In genomic region chr20:3889489-3890409, GRCh38 we compare ENCODE assay signal across 1 cellular context.
A peak's percentile ranks its signal among the peaks of the same experiment; 100 is the strongest.
TF ChIP-seq lines count a peak whose summit lies in the region.

No MANE protein-coding gene starts in this region.

TF ChIP-seq in K562, 482 proteins besides CTCF, POLR2A, EP300 and RAD21 (continued from another document and continues in another):
- TF ChIP-seq ZBTB33 (CRISPR knock-in tag; IDR thresholded peaks at IDR 0.05) (no peak), KDM4B (IDR thresholded peaks at IDR 0.05; ENCODE audit: borderline replicate concordance in 2 of 2, low read depth in 1 of 2) (no peak), BHLHE40 (IDR thresholded peaks at IDR 0.05; ENCODE audit: low read length) (no peak), U2AF1 (optimal IDR thresholded peaks at IDR 0.05; ENCODE audit: low read depth, low read length) (no peak), CBX5 (IDR thresholded peaks at IDR 0.05; ENCODE audit: borderline replicate concordance, low read depth) (no peak), TCF3 (CRISPR knock-in tag; IDR thresholded peaks at IDR 0.05) (no peak), ARID3B (CRISPR knock-in tag; IDR thresholded peaks at IDR 0.05; ENCODE audit: borderline replicate concordance) (no peak), POLR2G (IDR thresholded peaks at IDR 0.05; ENCODE audit: low read depth, low read length) (no peak), DIDO1 (tag; IDR thresholded peaks at IDR 0.05; ENCODE audit: low read depth) (no peak), ILF3 (IDR thresholded peaks at IDR 0.05; ENCODE audit: borderline replicate concordance) (peak; percentile 68; the same call in 1 of the 2 replicates), LCOR (CRISPR knock-in tag; IDR thresholded peaks at IDR 0.05) (no peak), STAT6 (CRISPR knock-in tag; IDR thresholded peaks at IDR 0.05) (no peak), GTF2A2 (tag; IDR thresholded peaks at IDR 0.05) (no peak), TAF7 (tag; IDR thresholded peaks at IDR 0.05) (no peak), ZNF707 (CRISPR knock-in tag; conservative IDR thresholded peaks at IDR 0.05) (no peak), NR1H2 (CRISPR knock-in tag; IDR thresholded peaks at IDR 0.05) (no peak), CCAR2 (IDR thresholded peaks at IDR 0.05; ENCODE audit: low read depth, low read length) (no peak), HNRNPUL1 (IDR thresholded peaks at IDR 0.05; ENCODE audit: low read length) (no peak), LEF1 (IDR thresholded peaks at IDR 0.05) (no peak), ATF1 (CRISPR knock-in tag; IDR thresholded peaks at IDR 0.05) (0 out of 2 replicates have a peak, but pooled peaks have one; percentile 0), ATF1 (tag; IDR thresholded peaks at IDR 0.05) (no peak), NFIC (IDR thresholded peaks at IDR 0.05) (no peak), FIP1L1 (IDR thresholded peaks at IDR 0.05; ENCODE audit: low read depth, low read length, poor library complexity, severe bottlenecking) (no peak)
- TF ChIP-seq, protein P1, sequence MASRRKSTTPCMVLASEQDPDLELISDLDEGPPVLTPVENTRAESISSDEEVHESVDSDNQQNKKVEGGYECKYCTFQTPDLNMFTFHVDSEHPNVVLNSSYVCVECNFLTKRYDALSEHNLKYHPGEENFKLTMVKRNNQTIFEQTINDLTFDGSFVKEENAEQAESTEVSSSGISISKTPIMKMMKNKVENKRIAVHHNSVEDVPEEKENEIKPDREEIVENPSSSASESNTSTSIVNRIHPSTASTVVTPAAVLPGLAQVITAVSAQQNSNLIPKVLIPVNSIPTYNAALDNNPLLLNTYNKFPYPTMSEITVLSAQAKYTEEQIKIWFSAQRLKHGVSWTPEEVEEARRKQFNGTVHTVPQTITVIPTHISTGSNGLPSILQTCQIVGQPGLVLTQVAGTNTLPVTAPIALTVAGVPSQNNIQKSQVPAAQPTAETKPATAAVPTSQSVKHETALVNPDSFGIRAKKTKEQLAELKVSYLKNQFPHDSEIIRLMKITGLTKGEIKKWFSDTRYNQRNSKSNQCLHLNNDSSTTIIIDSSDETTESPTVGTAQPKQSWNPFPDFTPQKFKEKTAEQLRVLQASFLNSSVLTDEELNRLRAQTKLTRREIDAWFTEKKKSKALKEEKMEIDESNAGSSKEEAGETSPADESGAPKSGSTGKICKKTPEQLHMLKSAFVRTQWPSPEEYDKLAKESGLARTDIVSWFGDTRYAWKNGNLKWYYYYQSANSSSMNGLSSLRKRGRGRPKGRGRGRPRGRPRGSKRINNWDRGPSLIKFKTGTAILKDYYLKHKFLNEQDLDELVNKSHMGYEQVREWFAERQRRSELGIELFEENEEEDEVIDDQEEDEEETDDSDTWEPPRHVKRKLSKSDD (conservative IDR thresholded peaks at IDR 0.05; ENCODE audit: low read length), result no peak
- TF ChIP-seq, protein P2, sequence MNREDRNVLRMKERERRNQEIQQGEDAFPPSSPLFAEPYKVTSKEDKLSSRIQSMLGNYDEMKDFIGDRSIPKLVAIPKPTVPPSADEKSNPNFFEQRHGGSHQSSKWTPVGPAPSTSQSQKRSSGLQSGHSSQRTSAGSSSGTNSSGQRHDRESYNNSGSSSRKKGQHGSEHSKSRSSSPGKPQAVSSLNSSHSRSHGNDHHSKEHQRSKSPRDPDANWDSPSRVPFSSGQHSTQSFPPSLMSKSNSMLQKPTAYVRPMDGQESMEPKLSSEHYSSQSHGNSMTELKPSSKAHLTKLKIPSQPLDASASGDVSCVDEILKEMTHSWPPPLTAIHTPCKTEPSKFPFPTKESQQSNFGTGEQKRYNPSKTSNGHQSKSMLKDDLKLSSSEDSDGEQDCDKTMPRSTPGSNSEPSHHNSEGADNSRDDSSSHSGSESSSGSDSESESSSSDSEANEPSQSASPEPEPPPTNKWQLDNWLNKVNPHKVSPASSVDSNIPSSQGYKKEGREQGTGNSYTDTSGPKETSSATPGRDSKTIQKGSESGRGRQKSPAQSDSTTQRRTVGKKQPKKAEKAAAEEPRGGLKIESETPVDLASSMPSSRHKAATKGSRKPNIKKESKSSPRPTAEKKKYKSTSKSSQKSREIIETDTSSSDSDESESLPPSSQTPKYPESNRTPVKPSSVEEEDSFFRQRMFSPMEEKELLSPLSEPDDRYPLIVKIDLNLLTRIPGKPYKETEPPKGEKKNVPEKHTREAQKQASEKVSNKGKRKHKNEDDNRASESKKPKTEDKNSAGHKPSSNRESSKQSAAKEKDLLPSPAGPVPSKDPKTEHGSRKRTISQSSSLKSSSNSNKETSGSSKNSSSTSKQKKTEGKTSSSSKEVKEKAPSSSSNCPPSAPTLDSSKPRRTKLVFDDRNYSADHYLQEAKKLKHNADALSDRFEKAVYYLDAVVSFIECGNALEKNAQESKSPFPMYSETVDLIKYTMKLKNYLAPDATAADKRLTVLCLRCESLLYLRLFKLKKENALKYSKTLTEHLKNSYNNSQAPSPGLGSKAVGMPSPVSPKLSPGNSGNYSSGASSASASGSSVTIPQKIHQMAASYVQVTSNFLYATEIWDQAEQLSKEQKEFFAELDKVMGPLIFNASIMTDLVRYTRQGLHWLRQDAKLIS (CRISPR knock-in tag; IDR thresholded peaks at IDR 0.05), result 0 out of 2 replicates have a peak, but pooled peaks have one; percentile 14
- TF ChIP-seq, protein P3, sequence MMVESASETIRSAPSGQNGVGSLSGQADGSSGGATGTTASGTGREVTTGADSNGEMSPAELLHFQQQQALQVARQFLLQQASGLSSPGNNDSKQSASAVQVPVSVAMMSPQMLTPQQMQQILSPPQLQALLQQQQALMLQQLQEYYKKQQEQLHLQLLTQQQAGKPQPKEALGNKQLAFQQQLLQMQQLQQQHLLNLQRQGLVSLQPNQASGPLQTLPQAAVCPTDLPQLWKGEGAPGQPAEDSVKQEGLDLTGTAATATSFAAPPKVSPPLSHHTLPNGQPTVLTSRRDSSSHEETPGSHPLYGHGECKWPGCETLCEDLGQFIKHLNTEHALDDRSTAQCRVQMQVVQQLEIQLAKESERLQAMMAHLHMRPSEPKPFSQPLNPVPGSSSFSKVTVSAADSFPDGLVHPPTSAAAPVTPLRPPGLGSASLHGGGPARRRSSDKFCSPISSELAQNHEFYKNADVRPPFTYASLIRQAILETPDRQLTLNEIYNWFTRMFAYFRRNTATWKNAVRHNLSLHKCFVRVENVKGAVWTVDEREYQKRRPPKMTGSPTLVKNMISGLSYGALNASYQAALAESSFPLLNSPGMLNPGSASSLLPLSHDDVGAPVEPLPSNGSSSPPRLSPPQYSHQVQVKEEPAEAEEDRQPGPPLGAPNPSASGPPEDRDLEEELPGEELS (CRISPR knock-in tag; IDR thresholded peaks at IDR 0.05; ENCODE audit: borderline replicate concordance), result 0 out of 2 replicates have a peak, but pooled peaks have one; percentile 71
- TF ChIP-seq, protein P4, sequence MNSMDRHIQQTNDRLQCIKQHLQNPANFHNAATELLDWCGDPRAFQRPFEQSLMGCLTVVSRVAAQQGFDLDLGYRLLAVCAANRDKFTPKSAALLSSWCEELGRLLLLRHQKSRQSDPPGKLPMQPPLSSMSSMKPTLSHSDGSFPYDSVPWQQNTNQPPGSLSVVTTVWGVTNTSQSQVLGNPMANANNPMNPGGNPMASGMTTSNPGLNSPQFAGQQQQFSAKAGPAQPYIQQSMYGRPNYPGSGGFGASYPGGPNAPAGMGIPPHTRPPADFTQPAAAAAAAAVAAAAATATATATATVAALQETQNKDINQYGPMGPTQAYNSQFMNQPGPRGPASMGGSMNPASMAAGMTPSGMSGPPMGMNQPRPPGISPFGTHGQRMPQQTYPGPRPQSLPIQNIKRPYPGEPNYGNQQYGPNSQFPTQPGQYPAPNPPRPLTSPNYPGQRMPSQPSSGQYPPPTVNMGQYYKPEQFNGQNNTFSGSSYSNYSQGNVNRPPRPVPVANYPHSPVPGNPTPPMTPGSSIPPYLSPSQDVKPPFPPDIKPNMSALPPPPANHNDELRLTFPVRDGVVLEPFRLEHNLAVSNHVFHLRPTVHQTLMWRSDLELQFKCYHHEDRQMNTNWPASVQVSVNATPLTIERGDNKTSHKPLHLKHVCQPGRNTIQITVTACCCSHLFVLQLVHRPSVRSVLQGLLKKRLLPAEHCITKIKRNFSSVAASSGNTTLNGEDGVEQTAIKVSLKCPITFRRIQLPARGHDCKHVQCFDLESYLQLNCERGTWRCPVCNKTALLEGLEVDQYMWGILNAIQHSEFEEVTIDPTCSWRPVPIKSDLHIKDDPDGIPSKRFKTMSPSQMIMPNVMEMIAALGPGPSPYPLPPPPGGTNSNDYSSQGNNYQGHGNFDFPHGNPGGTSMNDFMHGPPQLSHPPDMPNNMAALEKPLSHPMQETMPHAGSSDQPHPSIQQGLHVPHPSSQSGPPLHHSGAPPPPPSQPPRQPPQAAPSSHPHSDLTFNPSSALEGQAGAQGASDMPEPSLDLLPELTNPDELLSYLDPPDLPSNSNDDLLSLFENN (IDR thresholded peaks at IDR 0.05; ENCODE audit: low read depth in 2 of 2, low read length in 2 of 2), result no peak
- TF ChIP-seq, protein P5, sequence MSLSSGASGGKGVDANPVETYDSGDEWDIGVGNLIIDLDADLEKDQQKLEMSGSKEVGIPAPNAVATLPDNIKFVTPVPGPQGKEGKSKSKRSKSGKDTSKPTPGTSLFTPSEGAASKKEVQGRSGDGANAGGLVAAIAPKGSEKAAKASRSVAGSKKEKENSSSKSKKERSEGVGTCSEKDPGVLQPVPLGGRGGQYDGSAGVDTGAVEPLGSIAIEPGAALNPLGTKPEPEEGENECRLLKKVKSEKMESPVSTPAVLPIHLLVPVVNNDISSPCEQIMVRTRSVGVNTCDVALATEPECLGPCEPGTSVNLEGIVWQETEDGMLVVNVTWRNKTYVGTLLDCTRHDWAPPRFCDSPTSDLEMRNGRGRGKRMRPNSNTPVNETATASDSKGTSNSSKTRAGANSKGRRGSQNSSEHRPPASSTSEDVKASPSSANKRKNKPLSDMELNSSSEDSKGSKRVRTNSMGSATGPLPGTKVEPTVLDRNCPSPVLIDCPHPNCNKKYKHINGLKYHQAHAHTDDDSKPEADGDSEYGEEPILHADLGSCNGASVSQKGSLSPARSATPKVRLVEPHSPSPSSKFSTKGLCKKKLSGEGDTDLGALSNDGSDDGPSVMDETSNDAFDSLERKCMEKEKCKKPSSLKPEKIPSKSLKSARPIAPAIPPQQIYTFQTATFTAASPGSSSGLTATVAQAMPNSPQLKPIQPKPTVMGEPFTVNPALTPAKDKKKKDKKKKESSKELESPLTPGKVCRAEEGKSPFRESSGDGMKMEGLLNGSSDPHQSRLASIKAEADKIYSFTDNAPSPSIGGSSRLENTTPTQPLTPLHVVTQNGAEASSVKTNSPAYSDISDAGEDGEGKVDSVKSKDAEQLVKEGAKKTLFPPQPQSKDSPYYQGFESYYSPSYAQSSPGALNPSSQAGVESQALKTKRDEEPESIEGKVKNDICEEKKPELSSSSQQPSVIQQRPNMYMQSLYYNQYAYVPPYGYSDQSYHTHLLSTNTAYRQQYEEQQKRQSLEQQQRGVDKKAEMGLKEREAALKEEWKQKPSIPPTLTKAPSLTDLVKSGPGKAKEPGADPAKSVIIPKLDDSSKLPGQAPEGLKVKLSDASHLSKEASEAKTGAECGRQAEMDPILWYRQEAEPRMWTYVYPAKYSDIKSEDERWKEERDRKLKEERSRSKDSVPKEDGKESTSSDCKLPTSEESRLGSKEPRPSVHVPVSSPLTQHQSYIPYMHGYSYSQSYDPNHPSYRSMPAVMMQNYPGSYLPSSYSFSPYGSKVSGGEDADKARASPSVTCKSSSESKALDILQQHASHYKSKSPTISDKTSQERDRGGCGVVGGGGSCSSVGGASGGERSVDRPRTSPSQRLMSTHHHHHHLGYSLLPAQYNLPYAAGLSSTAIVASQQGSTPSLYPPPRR (CRISPR knock-in tag; IDR thresholded peaks at IDR 0.05; ENCODE audit: borderline replicate concordance), result no peak
- TF ChIP-seq, protein P6, sequence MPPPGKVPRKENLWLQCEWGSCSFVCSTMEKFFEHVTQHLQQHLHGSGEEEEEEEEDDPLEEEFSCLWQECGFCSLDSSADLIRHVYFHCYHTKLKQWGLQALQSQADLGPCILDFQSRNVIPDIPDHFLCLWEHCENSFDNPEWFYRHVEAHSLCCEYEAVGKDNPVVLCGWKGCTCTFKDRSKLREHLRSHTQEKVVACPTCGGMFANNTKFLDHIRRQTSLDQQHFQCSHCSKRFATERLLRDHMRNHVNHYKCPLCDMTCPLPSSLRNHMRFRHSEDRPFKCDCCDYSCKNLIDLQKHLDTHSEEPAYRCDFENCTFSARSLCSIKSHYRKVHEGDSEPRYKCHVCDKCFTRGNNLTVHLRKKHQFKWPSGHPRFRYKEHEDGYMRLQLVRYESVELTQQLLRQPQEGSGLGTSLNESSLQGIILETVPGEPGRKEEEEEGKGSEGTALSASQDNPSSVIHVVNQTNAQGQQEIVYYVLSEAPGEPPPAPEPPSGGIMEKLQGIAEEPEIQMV (tag; conservative IDR thresholded peaks at IDR 0.05; ENCODE audit: low read depth), result no peak
